ENCODE assay signal across 8 cellular contexts in genomic region chr15:90883526-90883931, GRCh38. TPM values are rescaled to one million over a fixed set of nuclear protein-coding genes. Genes with fewer than 3 reads are reported as not detected.
A peak's percentile ranks its signal among the peaks of the same experiment; 100 is the strongest.
DNase-seq lines count a peak whose midpoint lies in the region; ATAC-seq and TF ChIP-seq lines count a peak whose summit lies in the region.
"Had no signal": no experiment of that assay in that cellular context is flagged by ENCODE, and none has a peak within 500 bp of the region (broad histone marks: within the 10 kb centered on the region; RNA-seq: fewer than 3 reads in every experiment).

No MANE protein-coding gene starts in this region.

- peaks cover 5% of the 10 kb centered on the region for H3K4me1 ChIP-seq in mesendoderm (ENCODE audit: control insufficient read depth, low read depth, low read length)

- DNase-seq in MG63 (no peak), chondrocyte (ENCODE audit: low spot score) (no peak), mesendoderm (peak; percentile 58), A172 (ENCODE audit: low spot score) (no peak)
- DNase-seq in activated effector memory CD4-positive, alpha-beta T cell treated with anti-CD3 and anti-CD28 coated beads, Interleukin-2, amount 50 U/mL, for 16 hours, result no peak
- DNase-seq: activated T-cell treated with anti-CD3 and anti-CD28 coated beads, Interleukin-2, amount 50 U/mL, for 4 hours had no signal

- H3K4ac ChIP-seq in mesendoderm (ENCODE audit: low read depth, low read length), result peak overlapping the region; percentile 58

- no peak overlapping the region for H2BK120ac ChIP-seq in mesendoderm (ENCODE audit: low read depth, low read length)

- no peak for TF ChIP-seq CTCF in chondrocyte (IDR thresholded peaks at IDR 0.05)

- H3K36me3 ChIP-seq in MG63 (peaks cover 3% of the 10 kb centered on the region), mesendoderm (ENCODE audit: control insufficient read depth, insufficient read depth, low read length) (peaks cover 8% of the 10 kb centered on the region)

- H3K4me3 ChIP-seq in MG63 (peak overlapping the region; percentile 37), mesendoderm (ENCODE audit: low read length) (no peak overlapping the region)

- H3K27ac Mint-ChIP-seq in chondrocyte (ENCODE audit: unreplicated experiment), result peak overlapping the region; percentile 36

- no peaks in the 10 kb centered on the region for H3K27me3 Mint-ChIP-seq in chondrocyte (ENCODE audit: low read depth)

- H3K27ac ChIP-seq in mesendoderm (ENCODE audit: low read depth, low read length) (peak overlapping the region; percentile 84), temporal lobe (ENCODE audit: low read depth, low read length) (peak overlapping the region; percentile 69)

- no peak overlapping the region for H2BK15ac ChIP-seq in mesendoderm (replicated peaks; ENCODE audit: low read depth)

- peak overlapping the region; percentile 77 for H4K8ac ChIP-seq in mesendoderm (ENCODE audit: low read depth, low read length)

- H2BK5ac ChIP-seq in mesendoderm (ENCODE audit: low read length), result peak overlapping the region; percentile 73

- H3K9ac ChIP-seq in mesendoderm (ENCODE audit: low read length), result peak overlapping the region; percentile 75

- no peaks in the 10 kb centered on the region for H3K9me3 Mint-ChIP-seq in chondrocyte (ENCODE audit: low read depth)
- H3K9me3 Mint-ChIP-seq: activated T-cell treated with anti-CD3 and anti-CD28 coated beads, Interleukin-2, amount 50 U/mL, for 4 hours had no signal

- peaks cover 16% of the 10 kb centered on the region for H3K4me1 Mint-ChIP-seq in chondrocyte (ENCODE audit: low read depth)

- H3K36me3 Mint-ChIP-seq in chondrocyte (ENCODE audit: low read depth), result peaks cover 7% of the 10 kb centered on the region

- ATAC-seq in HG03469 (IDR thresholded peaks at IDR 0.05; ENCODE audit: unreplicated experiment), result no peak

- H3K4me3 Mint-ChIP-seq in chondrocyte (ENCODE audit: unreplicated experiment), result no peak overlapping the region
- H3K4me3 Mint-ChIP-seq: activated T-cell treated with anti-CD3 and anti-CD28 coated beads, Interleukin-2, amount 50 U/mL, for 4 hours had no signal

- peak overlapping the region; percentile 36 for H2AK5ac ChIP-seq in mesendoderm (ENCODE audit: low read length)

- no peaks in the 10 kb centered on the region for H3K79me2 ChIP-seq in mesendoderm (ENCODE audit: control insufficient read depth, insufficient read depth, low read length)

- H3K9me3 ChIP-seq in MG63, result no peaks in the 10 kb centered on the region

- no CpG with 5 or more reads among the region's 5 CpGs for WGBS in mesendoderm (ENCODE audit: extremely low coverage, insufficient coverage, low lambda C conversion rate)

- no peaks in the 10 kb centered on the region for H3K79me1 ChIP-seq in mesendoderm (ENCODE audit: low read length)

- H3K27me3 ChIP-seq in MG63, result no peaks in the 10 kb centered on the region
- no peaks in the 10 kb centered on the region for H3K27me3 ChIP-seq in mesendoderm (ENCODE audit: insufficient read depth, low read length, poor library complexity)

- H3K56ac ChIP-seq in mesendoderm (ENCODE audit: low read length), result peak overlapping the region; percentile 87

- peak overlapping the region; percentile 60 for H4K5ac ChIP-seq in mesendoderm (ENCODE audit: low read length)

- no peak overlapping the region for H3K4me2 ChIP-seq in mesendoderm (ENCODE audit: low read length)

- H3K18ac ChIP-seq in mesendoderm (ENCODE audit: low read length), result no peak overlapping the region

- peak overlapping the region; percentile 11 for H3K23ac ChIP-seq in mesendoderm (ENCODE audit: low read length)

RNA-seq across cellular contexts. Expression of gene FES, which starts 0.8 kb away (rescaled TPM):
- total RNA-seq in MG63 (2014; rRNA removed; shearing (Covaris generic); ENCODE audit: low replicate concordance), result 10.5 and 13.7 TPM in 2 replicates
- total RNA-seq in chondrocyte (2.4 to 2.7 TPM (median 2.4 TPM) in 3 replicates), temporal lobe (3.7 TPM)
- 4.1 TPM for polyA plus RNA-seq in mesendoderm (2013, experiment 1 of 2)
- 4.3 TPM for polyA plus RNA-seq in mesendoderm (2013, experiment 2 of 2)
- total RNA-seq in A172 (2014; rRNA removed; shearing (Covaris generic)), result 0.12 and 0.14 TPM in 2 replicates

RNA-seq across cellular contexts. Expression of gene FURIN, which starts 15.1 kb away (rescaled TPM):
- 14.7 and 19.3 TPM in 2 replicates for total RNA-seq in MG63 (2014; rRNA removed; shearing (Covaris generic); ENCODE audit: low replicate concordance)
- total RNA-seq in chondrocyte, result 66.2 to 118 TPM (median 71.1 TPM) in 3 replicates
- 23.0 TPM for polyA plus RNA-seq in mesendoderm (2013, experiment 1 of 2)
- 22.8 TPM for polyA plus RNA-seq in mesendoderm (2013, experiment 2 of 2)
- 14.8 TPM for total RNA-seq in temporal lobe
- total RNA-seq in A172 (2014; rRNA removed; shearing (Covaris generic)), result 56.1 and 60.0 TPM in 2 replicates

RNA-seq across cellular contexts. Expression of gene MAN2A2, which starts 19.6 kb away (rescaled TPM):
- 9.5 and 45.8 TPM in 2 replicates for total RNA-seq in MG63 (2014; rRNA removed; shearing (Covaris generic); ENCODE audit: low replicate concordance)
- total RNA-seq in chondrocyte (49.4 to 57.0 TPM (median 51.4 TPM) in 3 replicates), temporal lobe (24.3 TPM)
- polyA plus RNA-seq in mesendoderm (2013, experiment 1 of 2), result 5.4 TPM
- 7.8 TPM for polyA plus RNA-seq in mesendoderm (2013, experiment 2 of 2)
- 7.3 and 8.0 TPM in 2 replicates for total RNA-seq in A172 (2014; rRNA removed; shearing (Covaris generic))

RNA-seq across cellular contexts. Expression of gene HDDC3, which starts 48.8 kb away (rescaled TPM):
- total RNA-seq in MG63 (2014; rRNA removed; shearing (Covaris generic); ENCODE audit: low replicate concordance), result 32.6 and 51.9 TPM in 2 replicates
- total RNA-seq in chondrocyte, result 10.5 to 12.2 TPM (median 10.8 TPM) in 3 replicates
- 11.1 TPM for polyA plus RNA-seq in mesendoderm (2013, experiment 1 of 2)
- 11.3 TPM for polyA plus RNA-seq in mesendoderm (2013, experiment 2 of 2)
- total RNA-seq in temporal lobe, result 6.1 TPM
- 11.3 and 15.4 TPM in 2 replicates for total RNA-seq in A172 (2014; rRNA removed; shearing (Covaris generic))

RNA-seq across cellular contexts. Expression of gene UNC45A, which starts 51.6 kb away (rescaled TPM):
- 43.1 and 64.2 TPM in 2 replicates for total RNA-seq in MG63 (2014; rRNA removed; shearing (Covaris generic); ENCODE audit: low replicate concordance)
- total RNA-seq in chondrocyte (70.9 to 85.7 TPM (median 73.2 TPM) in 3 replicates), temporal lobe (26.1 TPM)
- 21.9 TPM for polyA plus RNA-seq in mesendoderm (2013, experiment 1 of 2)
- polyA plus RNA-seq in mesendoderm (2013, experiment 2 of 2), result 20.8 TPM
- total RNA-seq in A172 (2014; rRNA removed; shearing (Covaris generic)), result 64.5 and 64.7 TPM in 2 replicates
